9 cellular contexts compared by ENCODE assay signal in genomic region chr13:98475521-98475920, GRCh38.
DNase-seq lines count a peak whose midpoint lies in the region; ATAC-seq and TF ChIP-seq lines count a peak whose summit lies in the region.
"Had no signal": no experiment of that assay in that cellular context is flagged by ENCODE, and none has a peak within 500 bp of the region (broad histone marks: within the 10 kb centered on the region; RNA-seq: fewer than 3 reads in every experiment).

No MANE protein-coding gene starts in this region.

- peaks cover 16% of the 10 kb centered on the region for H3K36me3 Mint-ChIP-seq in natural killer cell treated with Interleukin-12 subunit alpha and Interleukin-12 subunit beta and Interleukin-15 and Interleukin-18, amount 100 ng/mL, for 72 hours
- H3K36me3 Mint-ChIP-seq in natural killer cell = no peaks in the 10 kb centered on the region
- peaks cover 61% of the 10 kb centered on the region for H3K36me3 Mint-ChIP-seq in activated naive CD8-positive, alpha-beta T cell treated with anti-CD3 and anti-CD28 coated beads, Interleukin-2, amount 50 U/mL, for 24 hours (ENCODE audit: low read depth)

- H3K27me3 Mint-ChIP-seq in natural killer cell treated with Interleukin-12 subunit alpha and Interleukin-12 subunit beta and Interleukin-15 and Interleukin-18, amount 100 ng/mL, for 72 hours = no peaks in the 10 kb centered on the region
- H3K27me3 Mint-ChIP-seq in natural killer cell (ENCODE audit: low read depth in 2 of 2) = no peaks in the 10 kb centered on the region
- no peaks in the 10 kb centered on the region for H3K27me3 Mint-ChIP-seq in activated naive CD8-positive, alpha-beta T cell treated with anti-CD3 and anti-CD28 coated beads, Interleukin-2, amount 50 U/mL, for 24 hours
- no peaks in the 10 kb centered on the region for H3K27me3 Mint-ChIP-seq in stimulated activated naive CD8-positive, alpha-beta T cell treated with anti-CD3 and anti-CD28 coated beads, Interleukin-15, amount 100 ng/mL, for 72 hours

- H3K27ac Mint-ChIP-seq in natural killer cell treated with Interleukin-12 subunit alpha and Interleukin-12 subunit beta and Interleukin-15 and Interleukin-18, amount 100 ng/mL, for 72 hours = peak overlapping the region in 1 of 2 donors; percentile 43
- peak overlapping the region in 1 of 2 donors; percentile 38 for H3K27ac Mint-ChIP-seq in natural killer cell
- peak overlapping the region; percentile 68 for H3K27ac Mint-ChIP-seq in activated naive CD8-positive, alpha-beta T cell treated with anti-CD3 and anti-CD28 coated beads, Interleukin-2, amount 50 U/mL, for 24 hours
- H3K27ac Mint-ChIP-seq in stimulated activated naive CD8-positive, alpha-beta T cell treated with anti-CD3 and anti-CD28 coated beads, Interleukin-15, amount 100 ng/mL, for 72 hours = peak overlapping the region in 1 of 2 donors; percentile 27

- TF ChIP-seq CTCF in natural killer cell (IDR thresholded peaks at IDR 0.05) = no peak

- ATAC-seq in natural killer cell treated with Interleukin-12 subunit alpha and Interleukin-12 subunit beta and Interleukin-15 and Interleukin-18, amount 100 ng/mL, for 72 hours = no peak
- no peak for ATAC-seq in natural killer cell
- no peak for ATAC-seq in activated naive CD8-positive, alpha-beta T cell treated with anti-CD3 and anti-CD28 coated beads, Interleukin-2, amount 50 U/mL, for 24 hours
- ATAC-seq in stimulated activated naive CD8-positive, alpha-beta T cell treated with anti-CD3 and anti-CD28 coated beads, Interleukin-15, amount 100 ng/mL, for 72 hours = no peak

- no peak for DNase-seq in natural killer cell treated with Interleukin-12 subunit alpha and Interleukin-12 subunit beta and Interleukin-15 and Interleukin-18, amount 100 ng/mL, for 72 hours (ENCODE audit: low spot score)
- DNase-seq in natural killer cell = no peak
- no peak for DNase-seq in activated naive CD8-positive, alpha-beta T cell treated with anti-CD3 and anti-CD28 coated beads, Interleukin-2, amount 50 U/mL, for 24 hours
- peak; percentile 58 for DNase-seq in left kidney (ENCODE audit: low read depth, low spot score)
- DNase-seq in H4 (ENCODE audit: low spot score) = no peak
- no peak for DNase-seq in OCI-M2 (lab: John Stamatoyannopoulos, UW; ENCODE audit: unreplicated experiment)
- DNase-seq in stimulated activated naive CD8-positive, alpha-beta T cell treated with anti-CD3 and anti-CD28 coated beads, Interleukin-15, amount 100 ng/mL, for 72 hours = no peak
- no peak for DNase-seq in RPMI8226
- DNase-seq: mucosa of descending colon had no signal

- intact Hi-C loops in natural killer cell (cut with micrococcal nuclease) = no loop called here

- peak overlapping the region; percentile 38 for H3K4me3 Mint-ChIP-seq in natural killer cell treated with Interleukin-12 subunit alpha and Interleukin-12 subunit beta and Interleukin-15 and Interleukin-18, amount 100 ng/mL, for 72 hours
- H3K4me3 Mint-ChIP-seq in natural killer cell = no peak overlapping the region
- no peak overlapping the region for H3K4me3 Mint-ChIP-seq in activated naive CD8-positive, alpha-beta T cell treated with anti-CD3 and anti-CD28 coated beads, Interleukin-2, amount 50 U/mL, for 24 hours
- H3K4me3 Mint-ChIP-seq in stimulated activated naive CD8-positive, alpha-beta T cell treated with anti-CD3 and anti-CD28 coated beads, Interleukin-15, amount 100 ng/mL, for 72 hours = peak overlapping the region in 1 of 2 donors; percentile 18

- no peaks in the 10 kb centered on the region for H3K9me3 Mint-ChIP-seq in natural killer cell treated with Interleukin-12 subunit alpha and Interleukin-12 subunit beta and Interleukin-15 and Interleukin-18, amount 100 ng/mL, for 72 hours
- no peaks in the 10 kb centered on the region for H3K9me3 Mint-ChIP-seq in natural killer cell
- H3K9me3 Mint-ChIP-seq in activated naive CD8-positive, alpha-beta T cell treated with anti-CD3 and anti-CD28 coated beads, Interleukin-2, amount 50 U/mL, for 24 hours = no peaks in the 10 kb centered on the region
- H3K9me3 Mint-ChIP-seq in stimulated activated naive CD8-positive, alpha-beta T cell treated with anti-CD3 and anti-CD28 coated beads, Interleukin-15, amount 100 ng/mL, for 72 hours = no peaks in the 10 kb centered on the region

- peaks cover 52 to 62% of the 10 kb centered on the region in 2 donors for H3K4me1 Mint-ChIP-seq in natural killer cell treated with Interleukin-12 subunit alpha and Interleukin-12 subunit beta and Interleukin-15 and Interleukin-18, amount 100 ng/mL, for 72 hours (ENCODE audit: low read depth in 2 of 2)
- peaks cover 51 to 61% of the 10 kb centered on the region in 2 donors for H3K4me1 Mint-ChIP-seq in natural killer cell
- peaks cover 73% of the 10 kb centered on the region for H3K4me1 Mint-ChIP-seq in activated naive CD8-positive, alpha-beta T cell treated with anti-CD3 and anti-CD28 coated beads, Interleukin-2, amount 50 U/mL, for 24 hours
- H3K4me1 Mint-ChIP-seq in stimulated activated naive CD8-positive, alpha-beta T cell treated with anti-CD3 and anti-CD28 coated beads, Interleukin-15, amount 100 ng/mL, for 72 hours = peaks cover 87% of the 10 kb centered on the region
